ENCODE assay signal across 18 cellular contexts in genomic region chr12:24505366-24506025, GRCh38.
"Had no signal": no experiment of that assay in that cellular context is flagged by ENCODE, and none has a peak within 500 bp of the region (broad histone marks: within the 10 kb centered on the region; RNA-seq: fewer than 3 reads in every experiment).

No MANE protein-coding gene starts in this region.

- H3K9me3 Mint-ChIP-seq: activated CD4-positive, alpha-beta memory T cell treated with anti-CD3 and anti-CD28 coated beads, Interleukin-2, amount 10 ng/mL, durations not matched to agents 7 days and 5 days; activated T-helper 2 cell treated with anti-CD3 and anti-CD28 coated beads, Interferon-gamma antibody, Interleukin-2, Interleukin-4, amounts not matched to agents 10 μg/mL and 5 μg/mL and 100 μg/mL, durations not matched to agents 14 hours and 24 hours and 36 hours had no signal

- H3K4me3 Mint-ChIP-seq: activated CD4-positive, alpha-beta memory T cell treated with anti-CD3 and anti-CD28 coated beads, Interleukin-2, amount 10 ng/mL, durations not matched to agents 7 days and 5 days; activated CD8-positive, alpha-beta memory T cell treated with anti-CD3 and anti-CD28 coated beads, Interleukin-2, amount 10 ng/mL, durations not matched to agents 7 days and 5 days; activated naive CD8-positive, alpha-beta T cell treated with anti-CD3 and anti-CD28 coated beads, Interleukin-2, amount 10 ng/mL, durations not matched to agents 7 days and 5 days; naive thymus-derived CD8-positive, alpha-beta T cell had no signal

- H3K36me3 ChIP-seq: ovary, right lobe of liver, stomach had no signal

- H3K27ac ChIP-seq: body of pancreas, ovary, right lobe of liver, stomach, VCaP had no signal

- FAIRE-seq: small intestine had no signal

- H3K4me1 Mint-ChIP-seq: activated CD4-positive, alpha-beta memory T cell treated with anti-CD3 and anti-CD28 coated beads, Interleukin-2, amount 10 ng/mL, durations not matched to agents 7 days and 5 days; activated CD8-positive, alpha-beta memory T cell treated with anti-CD3 and anti-CD28 coated beads, Interleukin-2, amount 10 ng/mL, durations not matched to agents 7 days and 5 days; activated naive CD8-positive, alpha-beta T cell treated with anti-CD3 and anti-CD28 coated beads, Interleukin-2, amount 10 ng/mL, durations not matched to agents 7 days and 5 days had no signal

- H3K27ac Mint-ChIP-seq: activated CD4-positive, alpha-beta memory T cell treated with anti-CD3 and anti-CD28 coated beads, Interleukin-2, amount 10 ng/mL, durations not matched to agents 7 days and 5 days; activated CD8-positive, alpha-beta memory T cell treated with anti-CD3 and anti-CD28 coated beads, Interleukin-2, amount 10 ng/mL, durations not matched to agents 7 days and 5 days; activated naive CD8-positive, alpha-beta T cell treated with anti-CD3 and anti-CD28 coated beads, Interleukin-2, amount 10 ng/mL, durations not matched to agents 7 days and 5 days; activated T-helper 2 cell treated with anti-CD3 and anti-CD28 coated beads, Interferon-gamma antibody, Interleukin-2, Interleukin-4, amounts not matched to agents 10 μg/mL and 5 μg/mL and 100 μg/mL, durations not matched to agents 14 hours and 24 hours and 36 hours; naive thymus-derived CD8-positive, alpha-beta T cell had no signal

- H3K27me3 ChIP-seq: body of pancreas, ovary, right lobe of liver, stomach had no signal

- DNase-seq: activated CD4-positive, alpha-beta memory T cell treated with anti-CD3 and anti-CD28 coated beads, Interleukin-2, amount 10 ng/mL, durations not matched to agents 7 days and 5 days; activated CD8-positive, alpha-beta memory T cell treated with anti-CD3 and anti-CD28 coated beads, Interleukin-2, amount 10 ng/mL, durations not matched to agents 7 days and 5 days; activated naive CD4-positive, alpha-beta T cell treated with Interleukin-2 at 50 U/mL for 16 hours; activated naive CD8-positive, alpha-beta T cell treated with anti-CD3 and anti-CD28 coated beads, Interleukin-2, amount 10 ng/mL, durations not matched to agents 7 days and 5 days; body of pancreas; dermis blood vessel endothelial cell; effector memory CD4-positive, alpha-beta T cell; mesendoderm; naive thymus-derived CD8-positive, alpha-beta T cell; ovary; right lobe of liver; small intestine; stimulated activated CD4-positive, alpha-beta T cell treated with anti-CD3 and anti-CD28 coated beads, Interleukin-15, amount 100 ng/mL, for 24 hours; stimulated activated CD4-positive, alpha-beta T cell treated with anti-CD3 and anti-CD28 coated beads, Interleukin-4, amount 100 ng/mL, for 1 hour; stomach; trophoblast cell had no signal

- H3K27me3 Mint-ChIP-seq: activated CD4-positive, alpha-beta memory T cell treated with anti-CD3 and anti-CD28 coated beads, Interleukin-2, amount 10 ng/mL, durations not matched to agents 7 days and 5 days; activated CD8-positive, alpha-beta memory T cell treated with anti-CD3 and anti-CD28 coated beads, Interleukin-2, amount 10 ng/mL, durations not matched to agents 7 days and 5 days; activated naive CD8-positive, alpha-beta T cell treated with anti-CD3 and anti-CD28 coated beads, Interleukin-2, amount 10 ng/mL, durations not matched to agents 7 days and 5 days; naive thymus-derived CD8-positive, alpha-beta T cell had no signal

- H3K9me3 ChIP-seq: body of pancreas, ovary, right lobe of liver, stomach had no signal

- H3K36me3 Mint-ChIP-seq: activated CD8-positive, alpha-beta memory T cell treated with anti-CD3 and anti-CD28 coated beads, Interleukin-2, amount 10 ng/mL, durations not matched to agents 7 days and 5 days; activated naive CD8-positive, alpha-beta T cell treated with anti-CD3 and anti-CD28 coated beads, Interleukin-2, amount 10 ng/mL, durations not matched to agents 7 days and 5 days; naive thymus-derived CD8-positive, alpha-beta T cell had no signal

- H3K4me3 ChIP-seq: body of pancreas, ovary, right lobe of liver, stomach had no signal

- ATAC-seq: activated CD8-positive, alpha-beta memory T cell treated with anti-CD3 and anti-CD28 coated beads, Interleukin-2, amount 10 ng/mL, durations not matched to agents 7 days and 5 days; body of pancreas; naive thymus-derived CD8-positive, alpha-beta T cell; right lobe of liver had no signal
